22 cellular contexts compared by ENCODE assay signal in genomic region chrX:55777596-55777995, GRCh38.
"Had no signal": no experiment of that assay in that cellular context is flagged by ENCODE, and none has a peak within 500 bp of the region (broad histone marks: within the 10 kb centered on the region; RNA-seq: fewer than 3 reads in every experiment).

No MANE protein-coding gene starts in this region.

- DNase-seq: Kasumi-1, MM.1S, NCI-H1092 treated with DMSO at 0.1 percent for 48 hours, NCI-H1436, NCI-H187, NCI-H2029, NCI-H2081 treated with DMSO at 0.1 percent for 48 hours, NCI-H2171, NCI-H446, NCI-H510A, NCI-H524 treated with DMSO at 0.1 percent for 48 hours, NCI-H69, NCI-H774, Right ventricle myocardium superior, RPMI8226, SIG-M5 had no signal

- H3K4me1 ChIP-seq: SJSA1 had no signal

- H3K27me3 ChIP-seq: SJSA1 had no signal

- H3K4me2 ChIP-seq: KMS-11 had no signal

- H3K9ac ChIP-seq: KMS-11 had no signal

- H3K27ac ChIP-seq: HL-60, KMS-11, SJSA1, SK-N-MC had no signal

- H3K27ac Mint-ChIP-seq: IgD-negative memory B cell had no signal

- ATAC-seq: K562 had no signal

- H3K36me3 ChIP-seq: SJSA1 had no signal

- H3K4me3 ChIP-seq: K562, SJSA1, SK-N-MC had no signal

- H3K9me3 ChIP-seq: SJSA1 had no signal

- H3K4me1 Mint-ChIP-seq: IgD-negative memory B cell had no signal

- H3K4me3 Mint-ChIP-seq: IgD-negative memory B cell had no signal
